ENCODE assay signal across 8 cellular contexts in the genomic region with DNA sequence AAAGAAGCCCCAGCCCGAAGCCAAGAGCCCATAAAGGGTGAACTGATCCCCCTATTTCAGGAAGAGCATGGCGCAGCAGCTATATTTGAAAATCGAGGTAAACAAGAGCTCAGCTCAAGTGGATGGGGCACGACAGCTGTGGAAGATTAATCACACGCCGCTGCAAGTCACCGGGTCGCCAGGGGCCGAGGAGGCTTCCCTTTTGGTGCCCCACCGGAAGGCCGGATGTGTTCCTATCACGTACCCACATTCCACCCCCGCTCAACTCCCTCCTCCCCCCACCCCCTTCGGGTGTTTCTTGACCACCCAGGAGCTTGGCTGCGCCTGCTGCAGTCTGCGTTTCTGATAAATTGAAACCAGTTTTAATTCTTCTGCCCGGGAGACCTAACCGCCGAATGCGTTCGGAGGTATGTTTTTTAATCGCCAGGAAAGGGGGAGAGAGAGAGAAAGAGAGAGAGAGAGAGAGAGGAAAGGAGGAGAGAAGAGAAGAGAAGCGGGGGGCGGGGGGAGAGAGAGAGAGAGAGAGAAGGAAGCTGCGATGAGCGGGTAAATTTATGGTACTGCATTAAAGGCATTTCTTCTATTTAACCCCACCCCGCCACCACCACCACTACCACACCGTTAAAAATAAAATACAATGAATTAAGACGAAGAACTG. TPM values are rescaled to one million over a fixed set of nuclear protein-coding genes. Genes with fewer than 3 reads are reported as not detected.
A peak's percentile ranks its signal among the peaks of the same experiment; 100 is the strongest.
DNase-seq lines count a peak whose midpoint lies in the region; ATAC-seq and TF ChIP-seq lines count a peak whose summit lies in the region.

No MANE protein-coding gene starts in this region.

- H3K4me2 ChIP-seq in Loucy (ENCODE audit: low read depth, low read length, poor library complexity, severe bottlenecking), result peak overlapping the region; percentile 82

- no peaks in the 10 kb centered on the region for H3K9me3 Mint-ChIP-seq in chondrocyte (ENCODE audit: low read depth)

- H3K9ac ChIP-seq in Loucy (ENCODE audit: low read depth, low read length, poor library complexity, severe bottlenecking) (peak overlapping the region; percentile 95), muscle layer of colon (ENCODE audit: low read length) (no peak overlapping the region)

- H3K27me3 ChIP-seq in GM06990 (replicated peaks; ENCODE audit: control insufficient read depth, insufficient read depth, low read length) (no peaks in the 10 kb centered on the region), Loucy (ENCODE audit: insufficient read depth, low read length, poor library complexity, severe bottlenecking) (no peaks in the 10 kb centered on the region), muscle layer of colon (ENCODE audit: control insufficient read depth in 1 of 2, insufficient read depth in 2 of 2, low read length in 2 of 2) (peaks cover 13 to 39% of the 10 kb centered on the region in 2 donors)

- peaks cover 62% of the 10 kb centered on the region for H3K4me1 ChIP-seq in Loucy (ENCODE audit: insufficient read depth, low read length, poor library complexity, severe bottlenecking)
- H3K4me1 ChIP-seq in muscle layer of colon (ENCODE audit: insufficient read depth, low read length), result peaks cover 9% of the 10 kb centered on the region

- H3K79me2 ChIP-seq in Loucy (ENCODE audit: insufficient read depth, low read length), result peaks cover 34% of the 10 kb centered on the region

- H3K36me3 Mint-ChIP-seq in chondrocyte (ENCODE audit: low read depth), result no peaks in the 10 kb centered on the region

- H3K9me3 ChIP-seq in Loucy (ENCODE audit: insufficient read depth, low read depth, low read length) (no peaks in the 10 kb centered on the region), muscle layer of colon (ENCODE audit: low read length) (no peaks in the 10 kb centered on the region)

- DNase-seq in GM06990 (ENCODE audit: extremely low read depth, insufficient read length), result peak; percentile 61
- DNase-seq in chondrocyte (ENCODE audit: low spot score), result no peak
- no peak for DNase-seq in NOMO-1 treated with DMSO at 0.1 percent for 48 hours (lab: John Stamatoyannopoulos, UW; ENCODE audit: unreplicated experiment)

- peak overlapping the region; percentile 75 for H3K4me3 Mint-ChIP-seq in chondrocyte (ENCODE audit: unreplicated experiment)

- no peaks in the 10 kb centered on the region; the same call in 1 of the 2 replicates for H3F3A ChIP-seq in Loucy (ENCODE audit: low read depth)

- H3K4me3 ChIP-seq in GM06990 (replicated peaks; ENCODE audit: low read depth, low read length) (peak overlapping the region; percentile 78), Loucy (ENCODE audit: low read length, poor library complexity, severe bottlenecking) (peak overlapping the region; percentile 87), muscle layer of colon (ENCODE audit: low read depth in 1 of 2, low read length in 2 of 2) (peak overlapping the region; percentile 23 to 45)

- TF ChIP-seq CTCF in GM06990 (IDR thresholded peaks at IDR 0.05; ENCODE audit: insufficient read depth, low read length, poor library complexity, severe bottlenecking) (no peak), Loucy (conservative IDR thresholded peaks at IDR 0.05; ENCODE audit: low read length) (no peak), chondrocyte (IDR thresholded peaks at IDR 0.05) (no peak)

- H3K9me2 ChIP-seq in Loucy (replicated peaks; ENCODE audit: low read depth, low read length), result no peaks in the 10 kb centered on the region

- peak overlapping the region; percentile 78 for H2AFZ ChIP-seq in Loucy (ENCODE audit: low read length)

- no peak overlapping the region for H3K27ac Mint-ChIP-seq in chondrocyte (ENCODE audit: unreplicated experiment)

- H3K36me3 ChIP-seq in GM06990 (ENCODE audit: control insufficient read depth, insufficient read depth, low read length) (no peaks in the 10 kb centered on the region), Loucy (ENCODE audit: insufficient read depth, low read length) (no peaks in the 10 kb centered on the region), muscle layer of colon (ENCODE audit: insufficient read depth, low read length) (no peaks in the 10 kb centered on the region)

- H3K27me3 Mint-ChIP-seq in chondrocyte (ENCODE audit: low read depth), result peaks cover 26% of the 10 kb centered on the region

- H3K4me1 Mint-ChIP-seq in chondrocyte (ENCODE audit: low read depth), result peaks cover 23% of the 10 kb centered on the region

- ATAC-seq in HG03135 (IDR thresholded peaks at IDR 0.05; ENCODE audit: unreplicated experiment) (no peak), HG03439 (IDR thresholded peaks at IDR 0.05; ENCODE audit: unreplicated experiment) (no peak), HG03175 (IDR thresholded peaks at IDR 0.05; ENCODE audit: unreplicated experiment) (no peak)

- no peak overlapping the region for H3K27ac ChIP-seq in muscle layer of colon (ENCODE audit: low read depth, low read length)

- no peaks in the 10 kb centered on the region for H4K20me1 ChIP-seq in Loucy (ENCODE audit: insufficient read depth, low read length, poor library complexity, severe bottlenecking)

RNA-seq across cellular contexts. Expression of a gene that starts 1.8 kb away (rescaled TPM):
- total RNA-seq in chondrocyte, result 0.12 to 0.21 TPM (median 0.17 TPM) in 3 replicates

Comparison
In these comparisons a context has a peak if more than half of its experiments do, and no peak if none do; other contexts are left out.
1. H3K4me3 ChIP-seq: peak in every context shown above with its lines; median percentile 87 in Loucy; 78 in GM06990; 34 in muscle layer of colon.